In genomic region chr14:87824261-87824660, GRCh38 we compare ENCODE assay signal across 17 cellular contexts.
DNase-seq lines count a peak whose midpoint lies in the region; TF ChIP-seq lines count a peak whose summit lies in the region.
"Had no signal": no experiment of that assay in that cellular context is flagged by ENCODE, and none has a peak within 500 bp of the region (broad histone marks: within the 10 kb centered on the region; RNA-seq: fewer than 3 reads in every experiment).

No MANE protein-coding gene starts in this region.

- no peaks in the 10 kb centered on the region for H3K9me3 ChIP-seq in GM23248 (ENCODE audit: low read depth)
- H3K9me3 ChIP-seq in adipocyte (ENCODE audit: control insufficient read depth, low read length): no peaks in the 10 kb centered on the region

- in situ Hi-C loops in GM23248 (cut with MboI): no loop called here

- H3K4me3 ChIP-seq in AG10803 (ENCODE audit: low read length) (no peak overlapping the region), GM23248 (no peak overlapping the region), adipocyte (ENCODE audit: low read length) (no peak overlapping the region)
- H3K4me3 ChIP-seq: BLaER1 had no signal

- no peak overlapping the region for H3K4me2 ChIP-seq in GM23248 (ENCODE audit: unreplicated experiment)
- H3K4me2 ChIP-seq: BLaER1 had no signal

- DNase-seq in AG10803 (ENCODE audit: low read depth) (peak; percentile 27), GM23248 (peak; percentile 4), adipocyte (ENCODE audit: low read depth) (peak; percentile 6), fibroblast of peridontal ligament (ENCODE audit: extremely low read depth) (peak; percentile 12), 8988T (no peak), pons (ENCODE audit: low spot score) (no peak), SHP77 (lab: John Stamatoyannopoulos, UW) (no peak)
- DNase-seq in stimulated activated CD4-positive, alpha-beta T cell treated with anti-CD3 and anti-CD28 coated beads, Interleukin-2, amount 100 ng/mL, for 24 hours: no peak
- DNase-seq: ACHN; CD4-positive, alpha-beta memory T cell; DMS153; DMS79; GDM1; GOT3; H7; KBM-7 had no signal

- H3K9ac ChIP-seq in GM23248 (no peak overlapping the region), adipocyte (ENCODE audit: low read length) (no peak overlapping the region)
- H3K9ac ChIP-seq: BLaER1 had no signal

- no peak overlapping the region for H3K27ac ChIP-seq in GM23248
- H3K27ac ChIP-seq: BLaER1 had no signal

- H3K27me3 ChIP-seq in GM23248 (replicated peaks; ENCODE audit: insufficient read depth) (no peaks in the 10 kb centered on the region), adipocyte (replicated peaks; ENCODE audit: control insufficient read depth, insufficient read depth, low read length) (no peaks in the 10 kb centered on the region)
- H3K27me3 ChIP-seq: BLaER1 had no signal

- TF ChIP-seq CTCF in AG10803 (conservative IDR thresholded peaks at IDR 0.05; ENCODE audit: low read length): no peak

- H3K79me2 ChIP-seq in GM23248 (ENCODE audit: insufficient read depth): no peaks in the 10 kb centered on the region

- H3K36me3 ChIP-seq in GM23248 (ENCODE audit: low read depth) (no peaks in the 10 kb centered on the region), adipocyte (ENCODE audit: control insufficient read depth, insufficient read depth, low read length, severe bottlenecking) (no peaks in the 10 kb centered on the region)
- H3K36me3 ChIP-seq: BLaER1 had no signal

- H2AFZ ChIP-seq in GM23248: no peak overlapping the region

- H3K4me1 ChIP-seq in GM23248 (ENCODE audit: insufficient read depth) (no peaks in the 10 kb centered on the region), adipocyte (ENCODE audit: control insufficient read depth, insufficient read depth, low read length) (peaks cover 6% of the 10 kb centered on the region)
- H3K4me1 ChIP-seq: BLaER1 had no signal

- H4K20me1 ChIP-seq in GM23248 (ENCODE audit: insufficient read depth): no peaks in the 10 kb centered on the region
- H4K20me1 ChIP-seq: BLaER1 had no signal

- H3K9me2 ChIP-seq in GM23248 (ENCODE audit: insufficient read depth): no peaks in the 10 kb centered on the region

- H3F3A ChIP-seq in GM23248 (ENCODE audit: insufficient read depth): no peaks in the 10 kb centered on the region

Comparison
In these comparisons a context has a peak if more than half of its experiments do, and no peak if none do; other contexts are left out.
1. DNase-seq: peak in AG10803 (single experiment), GM23248 (single experiment), adipocyte (single experiment) and fibroblast of peridontal ligament (single experiment); none in 8988T (single experiment), pons (single experiment), SHP77 (0 of 2) and stimulated activated CD4-positive, alpha-beta T cell treated with anti-CD3 and anti-CD28 coated beads, Interleukin-2, amount 100 ng/mL, for 24 hours (0 of 2).